ENCODE assay signal across 1 cellular context in genomic region chr14:58574623-58575022, GRCh38.
TF ChIP-seq lines count a peak whose summit lies in the region.

No MANE protein-coding gene starts in this region.

TF ChIP-seq in H1, 55 proteins besides CTCF, POLR2A, EP300 and RAD21:
- TF ChIP-seq SIN3A (conservative IDR thresholded peaks at IDR 0.05 in 1 of 2, IDR thresholded peaks at IDR 0.05 in 1 of 2; ENCODE audit: low read depth in 1 of 2, low read length in 2 of 2) (no peak), KDM1A (IDR thresholded peaks at IDR 0.05; ENCODE audit: borderline replicate concordance, low read length) (no peak), RBBP5 (IDR thresholded peaks at IDR 0.05; ENCODE audit: borderline replicate concordance, low read depth, low read length) (no peak), BRCA1 (IDR thresholded peaks at IDR 0.05; ENCODE audit: low read depth, low read length) (no peak), HDAC6 (IDR thresholded peaks at IDR 0.05; ENCODE audit: low read depth, low read length) (no peak), POU5F1 (IDR thresholded peaks at IDR 0.05; ENCODE audit: low read depth, low read length) (no peak), YY1 (IDR thresholded peaks at IDR 0.05; ENCODE audit: low read depth, low read length) (no peak)
